10 cellular contexts compared by ENCODE assay signal in genomic region chr12:110739488-110739887, GRCh38. TPM values are rescaled to one million over a fixed set of nuclear protein-coding genes. Genes with fewer than 3 reads are reported as not detected.
DNase-seq lines count a peak whose midpoint lies in the region; ATAC-seq and TF ChIP-seq lines count a peak whose summit lies in the region.
"Had no signal": no experiment of that assay in that cellular context is flagged by ENCODE, and none has a peak within 500 bp of the region (broad histone marks: within the 10 kb centered on the region; RNA-seq: fewer than 3 reads in every experiment).

No MANE protein-coding gene starts in this region.

- H3K9me3 ChIP-seq in T-helper 17 cell (ENCODE audit: control insufficient read depth, low read length, poor library complexity, severe bottlenecking) (no peaks in the 10 kb centered on the region), sigmoid colon (no peaks in the 10 kb centered on the region)

- TF ChIP-seq CTCF in glutamatergic neuron (IDR thresholded peaks at IDR 0.05; ENCODE audit: partially characterized antibody, unreplicated experiment) = no peak
- TF ChIP-seq CTCF in sigmoid colon (IDR thresholded peaks at IDR 0.05) = no peak

- H3K9me3 Mint-ChIP-seq in activated T-cell treated with anti-CD3 and anti-CD28 coated beads, Interleukin-2, amount 50 U/mL, for 4 hours = no peaks in the 10 kb centered on the region
- peaks cover 11% of the 10 kb centered on the region for H3K9me3 Mint-ChIP-seq in glutamatergic neuron (ENCODE audit: unreplicated experiment)
- H3K9me3 Mint-ChIP-seq in stimulated activated memory B cell treated with anti-CD40 and anti-IgM and Interleukin-4, amounts not matched to agents 10 μg/mL and 1 μg/mL and 100 μg/mL, for 72 hours = no peaks in the 10 kb centered on the region

- H3K27ac Mint-ChIP-seq in T-helper 17 cell (peak overlapping the region; percentile 96), glutamatergic neuron (ENCODE audit: unreplicated experiment) (no peak overlapping the region)
- peak overlapping the region; percentile 59 for H3K27ac Mint-ChIP-seq in stimulated activated memory B cell treated with anti-CD40 and anti-IgM and Interleukin-4, amounts not matched to agents 10 μg/mL and 1 μg/mL and 100 μg/mL, for 72 hours

- no peak for TF ChIP-seq EP300 in sigmoid colon (IDR thresholded peaks at IDR 0.05)

- H3K4me3 ChIP-seq in sigmoid colon = peak overlapping the region in 2 of 4 donors; percentile 86 to 94

- DNase-seq in activated T-cell treated with anti-CD3 and anti-CD28 coated beads, Interleukin-2, amount 50 U/mL, for 4 hours = no peak
- DNase-seq in activated T-cell treated with anti-CD3 and anti-CD28 coated beads, Interleukin-2, amount 50 U/mL, for 48 hours = no peak
- no peak for DNase-seq in T-helper 17 cell
- no peak for DNase-seq in glutamatergic neuron
- DNase-seq in sigmoid colon = no peak
- DNase-seq: NCI-H1048; stimulated activated naive CD4-positive, alpha-beta T cell had no signal

- no peak for ATAC-seq in activated T-cell treated with anti-CD3 and anti-CD28 coated beads, Interleukin-2, amount 50 U/mL, for 4 hours
- ATAC-seq in T-helper 17 cell (no peak), GM21723 (IDR thresholded peaks at IDR 0.05; ENCODE audit: unreplicated experiment) (no peak), HG02588 (IDR thresholded peaks at IDR 0.05; ENCODE audit: unreplicated experiment) (no peak)
- no peak for ATAC-seq in stimulated activated memory B cell treated with anti-CD40 and anti-IgM and Interleukin-4, amounts not matched to agents 10 μg/mL and 1 μg/mL and 100 μg/mL, for 72 hours

- peaks cover 65% of the 10 kb centered on the region for H3K4me1 Mint-ChIP-seq in activated T-cell treated with anti-CD3 and anti-CD28 coated beads, Interleukin-2, amount 50 U/mL, for 4 hours (ENCODE audit: low read depth)
- H3K4me1 Mint-ChIP-seq in T-helper 17 cell = peaks cover 50% of the 10 kb centered on the region
- H3K4me1 Mint-ChIP-seq in glutamatergic neuron (ENCODE audit: low read depth, unreplicated experiment) = peaks cover 30% of the 10 kb centered on the region
- H3K4me1 Mint-ChIP-seq in stimulated activated memory B cell treated with anti-CD40 and anti-IgM and Interleukin-4, amounts not matched to agents 10 μg/mL and 1 μg/mL and 100 μg/mL, for 72 hours = peaks cover 77% of the 10 kb centered on the region

- TF ChIP-seq POLR2A in sigmoid colon (IDR thresholded peaks at IDR 0.05) = no peak

- peaks cover 27% of the 10 kb centered on the region for H3K36me3 Mint-ChIP-seq in activated T-cell treated with anti-CD3 and anti-CD28 coated beads, Interleukin-2, amount 50 U/mL, for 4 hours (ENCODE audit: insufficient read depth)
- H3K36me3 Mint-ChIP-seq in T-helper 17 cell (ENCODE audit: low read depth) (peaks cover 5% of the 10 kb centered on the region), glutamatergic neuron (ENCODE audit: unreplicated experiment) (no peaks in the 10 kb centered on the region)
- H3K36me3 Mint-ChIP-seq in stimulated activated memory B cell treated with anti-CD40 and anti-IgM and Interleukin-4, amounts not matched to agents 10 μg/mL and 1 μg/mL and 100 μg/mL, for 72 hours = peaks cover 12% of the 10 kb centered on the region

- H3K4me1 ChIP-seq in sigmoid colon = peaks cover 0 to 61% (median 56%) of the 10 kb centered on the region in 4 donors

- 13 to 27% methylated on average over 1 of the region's 1 CpG for WGBS in sigmoid colon, 2 donors

- intact Hi-C loops in sigmoid colon (cut with DNase I) = no loop called here

- H3K27me3 ChIP-seq in sigmoid colon = no peaks in the 10 kb centered on the region

- H3K4me3 Mint-ChIP-seq in activated T-cell treated with anti-CD3 and anti-CD28 coated beads, Interleukin-2, amount 50 U/mL, for 4 hours = peak overlapping the region; percentile 100
- H3K4me3 Mint-ChIP-seq in T-helper 17 cell (peak overlapping the region; percentile 79), glutamatergic neuron (ENCODE audit: unreplicated experiment) (peak overlapping the region; percentile 93)
- peak overlapping the region; percentile 74 for H3K4me3 Mint-ChIP-seq in stimulated activated memory B cell treated with anti-CD40 and anti-IgM and Interleukin-4, amounts not matched to agents 10 μg/mL and 1 μg/mL and 100 μg/mL, for 72 hours

- H3K36me3 ChIP-seq in sigmoid colon = no peaks in the 10 kb centered on the region

- peak overlapping the region in 1 of 4 donors; percentile 16 for H3K27ac ChIP-seq in sigmoid colon

- no peaks in the 10 kb centered on the region for H3K27me3 Mint-ChIP-seq in activated T-cell treated with anti-CD3 and anti-CD28 coated beads, Interleukin-2, amount 50 U/mL, for 4 hours (ENCODE audit: low read depth)
- H3K27me3 Mint-ChIP-seq in T-helper 17 cell (no peaks in the 10 kb centered on the region), glutamatergic neuron (ENCODE audit: unreplicated experiment) (peaks cover 17% of the 10 kb centered on the region)
- H3K27me3 Mint-ChIP-seq in stimulated activated memory B cell treated with anti-CD40 and anti-IgM and Interleukin-4, amounts not matched to agents 10 μg/mL and 1 μg/mL and 100 μg/mL, for 72 hours = no peaks in the 10 kb centered on the region

RNA-seq across cellular contexts. Expression of gene PPP1CC, which starts 3.2 kb away (rescaled TPM):
- 100 to 1,000 TPM; 345 to 413 (median 354) TPM for total RNA-seq in activated T-cell treated with anti-CD3 and anti-CD28 coated beads, Interleukin-2, amount 50 U/mL, for 4 hours
- total RNA-seq in T-helper 17 cell (100 to 1,000 TPM; 140 to 149 TPM), glutamatergic neuron (ENCODE audit: unreplicated experiment) (137 TPM), sigmoid colon (100 to 1,000 TPM; 140 to 208 (median 171) TPM)
- polyA plus RNA-seq in sigmoid colon = 100 to 1,000 TPM; 107 to 272 (median 153) TPM

RNA-seq across cellular contexts. Expression of gene HVCN1, which starts 50.6 kb away (rescaled TPM):
- total RNA-seq in activated T-cell treated with anti-CD3 and anti-CD28 coated beads, Interleukin-2, amount 50 U/mL, for 4 hours = 1 to 10 TPM; 6.1 to 8.1 (median 7.2) TPM
- total RNA-seq in T-helper 17 cell (1 to 10 TPM; 4.6 to 8.8 TPM), glutamatergic neuron (ENCODE audit: unreplicated experiment) (0.71 TPM), sigmoid colon (1 to 10 TPM; 3.8 to 9.7 (median 6.6) TPM)
- 10 to 100 TPM in 1 of 3 donors, 1 to 10 TPM in 2; 1.8 to 26.3 (median 4.2) TPM for polyA plus RNA-seq in sigmoid colon
